Comparison of ENCODE assay signal across 1 cellular context in the genomic region with DNA sequence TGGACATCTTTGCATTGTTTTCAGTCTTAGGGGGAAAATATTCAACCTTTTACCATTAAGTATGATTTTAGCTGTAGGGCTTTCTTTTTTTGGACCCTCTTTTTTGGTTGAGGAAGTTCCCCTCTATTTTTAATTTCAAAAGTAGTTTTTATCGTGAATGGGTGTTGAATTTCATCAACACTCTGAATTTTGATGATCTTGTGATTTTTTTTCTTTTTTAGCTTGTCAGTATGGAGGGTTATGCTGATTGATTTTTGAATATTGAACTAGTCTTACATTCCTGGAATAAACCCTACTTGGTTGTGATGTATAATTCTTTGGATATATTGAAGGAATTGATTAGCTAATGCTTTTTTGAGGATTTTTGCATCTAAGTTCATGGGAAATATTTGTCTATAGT.
TF ChIP-seq lines count a peak whose summit lies in the region.

No MANE protein-coding gene starts in this region.

TF ChIP-seq in SK-N-SH, 30 proteins besides CTCF, POLR2A, EP300 and RAD21 (continued from another document):
- TF ChIP-seq IRF3 (IDR thresholded peaks at IDR 0.05; ENCODE audit: low read depth, low read length): no peak
TF ChIP-seq in SK-N-SH: peak in this region for 0.
